Comparison of ENCODE assay signal across 1 cellular context in genomic region chr5:142245776-142246175, GRCh38.
TF ChIP-seq lines count a peak whose summit lies in the region.

No MANE protein-coding gene starts in this region.

TF ChIP-seq in H1, 55 proteins besides CTCF, POLR2A, EP300 and RAD21 (continued from another document):
- TF ChIP-seq BCL11A (IDR thresholded peaks at IDR 0.05; ENCODE audit: low read depth in 2 of 2, low read length in 2 of 2) (no peak), HDAC6 (IDR thresholded peaks at IDR 0.05; ENCODE audit: low read depth, low read length) (no peak), TBP (IDR thresholded peaks at IDR 0.05; ENCODE audit: low read depth, low read length) (no peak), CBX5 (IDR thresholded peaks at IDR 0.05; ENCODE audit: low read depth, low read length) (no peak), KDM4A (IDR thresholded peaks at IDR 0.05; ENCODE audit: low read depth, low read length, severe bottlenecking) (no peak), ATF2 (IDR thresholded peaks at IDR 0.05; ENCODE audit: low read length) (no peak), MAFK (IDR thresholded peaks at IDR 0.05; ENCODE audit: low read depth, low read length) (no peak), JUN (IDR thresholded peaks at IDR 0.05; ENCODE audit: low read depth, low read length) (no peak)
- TF ChIP-seq, protein P1, sequence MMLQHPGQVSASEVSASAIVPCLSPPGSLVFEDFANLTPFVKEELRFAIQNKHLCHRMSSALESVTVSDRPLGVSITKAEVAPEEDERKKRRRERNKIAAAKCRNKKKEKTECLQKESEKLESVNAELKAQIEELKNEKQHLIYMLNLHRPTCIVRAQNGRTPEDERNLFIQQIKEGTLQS (IDR thresholded peaks at IDR 0.05; ENCODE audit: insufficient read depth, low read depth, low read length), result no peak
